In the genomic region with DNA sequence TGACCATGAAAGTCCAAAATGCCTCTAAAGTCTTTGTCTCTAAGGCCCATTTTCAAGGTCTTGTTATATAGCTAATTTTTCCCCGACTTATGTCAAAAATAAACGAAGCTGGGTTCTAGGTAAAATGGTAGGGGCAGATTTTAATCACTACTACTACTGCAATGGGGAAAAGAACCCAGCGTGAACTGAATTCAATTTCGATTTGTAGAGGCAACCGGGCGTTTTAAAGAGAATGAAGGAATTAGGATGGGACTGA, we compare ENCODE assay signal across 8 cellular contexts. TPM values are rescaled to one million over a fixed set of nuclear protein-coding genes. Genes with fewer than 3 reads are reported as not detected.
DNase-seq lines count a peak whose midpoint lies in the region; ATAC-seq and TF ChIP-seq lines count a peak whose summit lies in the region.

No MANE protein-coding gene starts in this region.

- H3K27me3 Mint-ChIP-seq in neural crest cell (ENCODE audit: low read depth), result peaks cover 13% of the 10 kb centered on the region

- no peaks in the 10 kb centered on the region for H3K36me3 Mint-ChIP-seq in neural crest cell (ENCODE audit: low read depth)

- no peaks in the 10 kb centered on the region for H3K9me3 Mint-ChIP-seq in neural crest cell

- H3K36me3 ChIP-seq in OCI-LY3 (replicated peaks; ENCODE audit: low read depth, low read length) (peaks cover 24% of the 10 kb centered on the region), endocrine pancreas (ENCODE audit: control insufficient read depth, insufficient read depth, low read length) (no peaks in the 10 kb centered on the region)

- H3K79me2 ChIP-seq in OCI-LY3 (ENCODE audit: low read length), result peaks cover 28% of the 10 kb centered on the region

- H2AFZ ChIP-seq in OCI-LY3 (ENCODE audit: low read depth, low read length), result peak overlapping the region; percentile 100

- no peak for TF ChIP-seq CTCF in C4-2B (conservative IDR thresholded peaks at IDR 0.05)
- no peak for TF ChIP-seq CTCF in OCI-LY3 (IDR thresholded peaks at IDR 0.05; ENCODE audit: low read depth, low read length)
- TF ChIP-seq CTCF in neural crest cell (conservative IDR thresholded peaks at IDR 0.05), result no peak

- H3K9me3 ChIP-seq in OCI-LY3 (ENCODE audit: insufficient read depth, low read length) (no peaks in the 10 kb centered on the region), endocrine pancreas (ENCODE audit: control insufficient read depth, low read length) (no peaks in the 10 kb centered on the region)

- no peak for ATAC-seq in left lobe of liver

- H3K27me3 ChIP-seq in OCI-LY3 (ENCODE audit: low read depth, low read length), result no peaks in the 10 kb centered on the region
- H3K27me3 ChIP-seq in endocrine pancreas (ENCODE audit: control insufficient read depth, insufficient read depth, low read length), result no peaks in the 10 kb centered on the region

- peak overlapping the region; percentile 89 for H3K27ac ChIP-seq in C4-2B
- H3K27ac ChIP-seq in OCI-LY3 (ENCODE audit: low read length), result peak overlapping the region; percentile 90

- peak overlapping the region; percentile 99 for H3K27ac Mint-ChIP-seq in neural crest cell (ENCODE audit: unreplicated experiment)

- DNase-seq in neural crest cell (ENCODE audit: low read depth, low spot score), result no peak
- DNase-seq in HK-2 (ENCODE audit: unreplicated experiment), result no peak
- DNase-seq in left lobe of liver (ENCODE audit: low spot score), result no peak
- DNase-seq in Ammon's horn (ENCODE audit: low spot score), result no peak
- DNase-seq in RKO (ENCODE audit: low spot score), result no peak

- H3K4me1 Mint-ChIP-seq in neural crest cell, result peaks cover 27% of the 10 kb centered on the region

- peak overlapping the region; percentile 96 for H3K4me2 ChIP-seq in OCI-LY3 (ENCODE audit: low read length)

- H3K4me3 Mint-ChIP-seq in neural crest cell, result peak overlapping the region; percentile 97

- H3K9ac ChIP-seq in OCI-LY3 (ENCODE audit: low read length) (peak overlapping the region; percentile 89), endocrine pancreas (ENCODE audit: control insufficient read depth, insufficient read depth, low read length) (peak overlapping the region; percentile 81)

- no peaks in the 10 kb centered on the region for H4K20me1 ChIP-seq in OCI-LY3 (ENCODE audit: insufficient read depth, low read length)

- H3K4me3 ChIP-seq in OCI-LY3 (ENCODE audit: low read length) (peak overlapping the region; percentile 92), endocrine pancreas (ENCODE audit: control insufficient read depth, insufficient read depth, low read length) (peak overlapping the region; percentile 57)

- H3K4me1 ChIP-seq in OCI-LY3 (ENCODE audit: low read length), result peaks cover 19% of the 10 kb centered on the region
- no peaks in the 10 kb centered on the region for H3K4me1 ChIP-seq in endocrine pancreas (ENCODE audit: control insufficient read depth, insufficient read depth, low read length)

RNA-seq across cellular contexts. Expression of a gene that starts 0.5 kb away (rescaled TPM):
- total RNA-seq in neural crest cell (49.2 and 49.3 TPM in 2 replicates), left lobe of liver (0.33 TPM)

Comparison
In these comparisons a context has a peak if more than half of its experiments do, and no peak if none do; other contexts are left out.
1. RNA of a gene that starts 0.5 kb away (total RNA-seq): 49.2 to 49.3 TPM in neural crest cell; 0.33 TPM in left lobe of liver (single experiment); every median in the first group is over 10 times any median in the second.